Comparison of ENCODE assay signal across 19 cellular contexts in genomic region chr22:25545117-25545516, GRCh38.
"Had no signal": no experiment of that assay in that cellular context is flagged by ENCODE, and none has a peak within 500 bp of the region (broad histone marks: within the 10 kb centered on the region; RNA-seq: fewer than 3 reads in every experiment).

No MANE protein-coding gene starts in this region.

- H3K36me3 Mint-ChIP-seq: natural killer cell had no signal

- H3K27me3 ChIP-seq: esophagus squamous epithelium, sigmoid colon, suprapubic skin, transverse colon, vagina had no signal

- H3K27ac Mint-ChIP-seq: effector memory CD8-positive, alpha-beta T cell; natural killer cell had no signal

- ATAC-seq: effector memory CD8-positive, alpha-beta T cell; left ventricle myocardium superior; natural killer cell; stimulated activated naive CD8-positive, alpha-beta T cell treated with anti-CD3 and anti-CD28 coated beads, Interleukin-15, amount 100 ng/mL, for 72 hours had no signal

- H3K4me3 Mint-ChIP-seq: effector memory CD8-positive, alpha-beta T cell; natural killer cell; stimulated activated naive CD8-positive, alpha-beta T cell treated with anti-CD3 and anti-CD28 coated beads, Interleukin-15, amount 100 ng/mL, for 72 hours had no signal

- H3K36me3 ChIP-seq: esophagus squamous epithelium, lower lobe of right lung, prostate gland, sigmoid colon, suprapubic skin, transverse colon, vagina had no signal

- DNase-seq: effector memory CD8-positive, alpha-beta T cell; erythroblast; esophagus squamous epithelium; head of caudate nucleus; left ventricle myocardium superior; lower lobe of right lung; midbrain; natural killer cell; right cardiac atrium; sigmoid colon; stimulated activated CD4-positive, alpha-beta T cell treated with anti-CD3 and anti-CD28 coated beads, Interleukin-4, amount 100 ng/mL, for 4 hours; stimulated activated naive CD4-positive, alpha-beta T cell; stimulated activated naive CD8-positive, alpha-beta T cell treated with anti-CD3 and anti-CD28 coated beads, Interleukin-15, amount 100 ng/mL, for 72 hours; transverse colon had no signal

- H3K27ac ChIP-seq: esophagus squamous epithelium, lower lobe of right lung, parathyroid adenoma, sigmoid colon, suprapubic skin, vagina had no signal

- H3K4me3 ChIP-seq: coronary artery, esophagus squamous epithelium, lower lobe of right lung, prostate gland, sigmoid colon, suprapubic skin, transverse colon, vagina had no signal

- H3K9me3 ChIP-seq: esophagus squamous epithelium, lower lobe of right lung, prostate gland, sigmoid colon, suprapubic skin, transverse colon, vagina had no signal

- H3K9me3 Mint-ChIP-seq: effector memory CD8-positive, alpha-beta T cell; natural killer cell; stimulated activated naive CD8-positive, alpha-beta T cell treated with anti-CD3 and anti-CD28 coated beads, Interleukin-15, amount 100 ng/mL, for 72 hours had no signal
